Comparison of ENCODE assay signal across 13 cellular contexts in the genomic region with DNA sequence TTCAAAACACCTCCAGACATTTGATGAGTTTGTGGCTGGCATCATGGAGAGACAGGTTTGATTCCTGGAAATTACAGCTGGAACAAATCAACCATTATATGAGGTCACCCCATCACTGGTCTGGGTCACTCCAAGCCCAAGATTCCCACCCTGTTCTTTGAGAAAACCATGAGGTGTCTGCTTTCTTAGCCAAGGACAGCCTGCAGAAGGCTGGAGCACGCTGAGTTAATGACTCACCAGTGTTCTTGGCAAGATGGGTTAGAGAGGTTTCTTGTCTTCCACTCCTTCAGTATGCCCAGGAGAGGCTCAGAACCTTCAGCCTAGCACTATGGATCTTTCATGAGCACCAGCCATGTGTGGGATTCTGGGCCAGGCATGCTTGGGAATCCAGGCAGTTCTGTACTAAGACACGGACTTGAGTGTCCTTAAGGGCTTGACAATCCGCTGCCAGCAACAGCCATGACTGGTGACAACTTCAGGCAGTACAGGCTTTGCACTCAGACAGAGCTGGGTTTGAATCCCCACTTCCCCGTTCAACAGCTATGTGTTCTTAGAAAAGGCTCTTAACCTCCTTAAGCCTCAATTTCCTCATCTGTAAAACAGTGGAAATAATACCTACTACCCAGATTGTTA. TPM values are rescaled to one million over a fixed set of nuclear protein-coding genes. Genes with fewer than 3 reads are reported as not detected.
DNase-seq lines count a peak whose midpoint lies in the region; ATAC-seq and TF ChIP-seq lines count a peak whose summit lies in the region.
"Had no signal": no experiment of that assay in that cellular context is flagged by ENCODE, and none has a peak within 500 bp of the region (broad histone marks: within the 10 kb centered on the region; RNA-seq: fewer than 3 reads in every experiment).

No MANE protein-coding gene starts in this region.

- H3K27ac Mint-ChIP-seq in MCF 10A (ENCODE audit: low read depth, unreplicated experiment), result peak overlapping the region; percentile 74
- H3K27ac Mint-ChIP-seq: stimulated activated memory B cell treated with anti-CD40 and anti-IgM and Interleukin-4, amounts not matched to agents 10 μg/mL and 1 μg/mL and 100 μg/mL, for 72 hours had no signal

- ATAC-seq in left ventricle myocardium superior (peak; percentile 86), HG02870 (IDR thresholded peaks at IDR 0.05; ENCODE audit: unreplicated experiment) (no peak)
- ATAC-seq: stimulated activated memory B cell treated with anti-CD40 and anti-IgM and Interleukin-4, amounts not matched to agents 10 μg/mL and 1 μg/mL and 100 μg/mL, for 72 hours had no signal

- no peak overlapping the region for H2AFZ ChIP-seq in MM.1S (ENCODE audit: low read length)

- H3K9me2 ChIP-seq in MM.1S (replicated peaks; ENCODE audit: insufficient read depth, low read length), result no peaks in the 10 kb centered on the region

- H3K36me3 ChIP-seq in breast epithelium (no peaks in the 10 kb centered on the region), uterus (no peaks in the 10 kb centered on the region), MM.1S (replicated peaks; ENCODE audit: insufficient read depth, low read length) (no peaks in the 10 kb centered on the region)

- POLR2A ChIA-PET in MCF 10A (lab: Yijun Ruan, JAX), result interaction anchor here (0.6 to 7.2 kb wide), 9 partner anchors 15 to 68 kb away, joined by 3 to 78 read pairs (median 5); partner anchors contain the start of gene GRHL3

- no peaks in the 10 kb centered on the region for H4K20me1 ChIP-seq in MM.1S (ENCODE audit: insufficient read depth, low read length)

- peak overlapping the region; percentile 8 for H3K4me3 Mint-ChIP-seq in MCF 10A (ENCODE audit: unreplicated experiment)
- H3K4me3 Mint-ChIP-seq: stimulated activated memory B cell treated with anti-CD40 and anti-IgM and Interleukin-4, amounts not matched to agents 10 μg/mL and 1 μg/mL and 100 μg/mL, for 72 hours had no signal

- H3K27me3 Mint-ChIP-seq in MCF 10A (ENCODE audit: insufficient read depth, unreplicated experiment), result no peaks in the 10 kb centered on the region
- H3K27me3 Mint-ChIP-seq: stimulated activated memory B cell treated with anti-CD40 and anti-IgM and Interleukin-4, amounts not matched to agents 10 μg/mL and 1 μg/mL and 100 μg/mL, for 72 hours had no signal

- no peaks in the 10 kb centered on the region for H3F3A ChIP-seq in MM.1S (ENCODE audit: insufficient read depth, low read length)

- peak; percentile 96 for DNase-seq in MCF 10A (ENCODE audit: unreplicated experiment)
- no peak for DNase-seq in breast epithelium (ENCODE audit: low spot score in 2 of 2)
- peak; percentile 89 for DNase-seq in astrocyte of the hippocampus (ENCODE audit: low read depth, low spot score)
- DNase-seq in left ventricle myocardium superior, result peak; percentile 41
- DNase-seq in uterus, result peak; percentile 37 to 63
- DNase-seq in MM.1S, result no peak
- no peak for DNase-seq in HUDEP-2 (lab: John Stamatoyannopoulos, UW; ENCODE audit: unreplicated experiment in 76 of 76)
- DNase-seq: activated gamma-delta T cell; stimulated activated CD4-positive, alpha-beta T cell treated with anti-CD3 and anti-CD28 coated beads, Interleukin-12 subunit alpha, Interleukin-12 subunit beta, amount 100 ng/mL, for 4 hours had no signal

- no peak for TF ChIP-seq POLR2A in breast epithelium (IDR thresholded peaks at IDR 0.05)
- TF ChIP-seq POLR2A in uterus (IDR thresholded peaks at IDR 0.05), result no peak

- H3K9me3 ChIP-seq in breast epithelium (no peaks in the 10 kb centered on the region), uterus (no peaks in the 10 kb centered on the region), MM.1S (replicated peaks; ENCODE audit: insufficient read depth, low read length) (no peaks in the 10 kb centered on the region)

- BruUV-seq in MCF 10A (replicated peaks; lab: Mats Ljungman, UMichigan), result no TSS peak

- no peak overlapping the region for H3K4me2 ChIP-seq in MM.1S (ENCODE audit: low read depth, low read length)

- H3K79me2 ChIP-seq in MM.1S (ENCODE audit: low read length), result no peaks in the 10 kb centered on the region

- no peaks in the 10 kb centered on the region for H3K27me3 ChIP-seq in breast epithelium
- no peaks in the 10 kb centered on the region for H3K27me3 ChIP-seq in uterus
- no peaks in the 10 kb centered on the region for H3K27me3 ChIP-seq in MM.1S (replicated peaks; ENCODE audit: insufficient read depth, low read length)

- H3K27ac ChIP-seq in breast epithelium, result no peak overlapping the region
- peak overlapping the region in 1 of 2 donors; percentile 34 for H3K27ac ChIP-seq in uterus
- no peak overlapping the region for H3K27ac ChIP-seq in MM.1S (ENCODE audit: low read length)

- H3K4me1 ChIP-seq in breast epithelium (no peaks in the 10 kb centered on the region), uterus (peaks cover 0 to 4% of the 10 kb centered on the region in 2 donors), MM.1S (ENCODE audit: low read length) (no peaks in the 10 kb centered on the region)

- CTCF ChIA-PET in MCF 10A (lab: Yijun Ruan, JAX), result interaction anchor here (0.6 to 1.2 kb wide), 7 partner anchors 28 to 1089 kb away, joined by 3 to 9 read pairs (median 3); no protein-coding TSS in a partner anchor

- H3K4me3 ChIP-seq in breast epithelium, result no peak overlapping the region
- no peak overlapping the region for H3K4me3 ChIP-seq in uterus
- H3K4me3 ChIP-seq in MM.1S (ENCODE audit: low read length), result no peak overlapping the region
- H3K4me3 ChIP-seq: lung had no signal

- H3K4me1 Mint-ChIP-seq in MCF 10A (ENCODE audit: insufficient read depth, unreplicated experiment), result peaks cover 33% of the 10 kb centered on the region

- no peaks in the 10 kb centered on the region for H3K9me3 Mint-ChIP-seq in MCF 10A (ENCODE audit: unreplicated experiment)
- H3K9me3 Mint-ChIP-seq: stimulated activated memory B cell treated with anti-CD40 and anti-IgM and Interleukin-4, amounts not matched to agents 10 μg/mL and 1 μg/mL and 100 μg/mL, for 72 hours had no signal

- H3K9ac ChIP-seq in MM.1S (ENCODE audit: low read length), result no peak overlapping the region

- intact Hi-C loops in MCF 10A (cut with micrococcal nuclease), result loop anchor here (2.0 kb wide), 1 partner anchor 28 kb away; no protein-coding TSS in a partner anchor
- intact Hi-C loops in breast epithelium (cut with DNase I; ENCODE audit: low total_unique reads), result no loop called here
- intact Hi-C loops in left ventricle myocardium superior (cut with micrococcal nuclease), result no loop called here
- intact Hi-C loops in uterus (cut with DNase I; ENCODE audit: low total_unique reads), result no loop called here

- H3K36me3 Mint-ChIP-seq in MCF 10A (ENCODE audit: insufficient read depth, unreplicated experiment), result peaks cover 15% of the 10 kb centered on the region

- TF ChIP-seq CTCF in MCF 10A (IDR thresholded peaks at IDR 0.05; ENCODE audit: unreplicated experiment) (no peak), breast epithelium (IDR thresholded peaks at IDR 0.05) (no peak), uterus (IDR thresholded peaks at IDR 0.05) (no peak), MM.1S (IDR thresholded peaks at IDR 0.05; ENCODE audit: low read length) (no peak)

RNA-seq across cellular contexts. Expression of gene GRHL3, which starts 43.9 kb away (rescaled TPM):
- total RNA-seq in MCF 10A (2022) (4.7 and 8.9 TPM in 2 replicates), breast epithelium (1 to 10 TPM in 1 of 3 donors, under 1 TPM in 1, not detected in 1; 0.98 to 4.0 TPM), left ventricle myocardium superior (not detected), uterus (under 1 TPM in 2 of 4 donors, not detected in 2; 0.15 to 0.35 TPM)
- total RNA-seq: A673 had no signal

RNA-seq across cellular contexts. Expression of gene STPG1, which starts 50.5 kb away (rescaled TPM):
- total RNA-seq in MCF 10A (2022), result 18.6 and 19.7 TPM in 2 replicates
- 1 to 10 TPM; 3.6 to 6.9 (median 4.6) TPM for total RNA-seq in breast epithelium
- total RNA-seq in left ventricle myocardium superior, result 4.9 TPM
- total RNA-seq in uterus, result 10 to 100 TPM in 1 of 4 donors, 1 to 10 TPM in 3; 1.0 to 11.5 (median 4.0) TPM

RNA-seq across cellular contexts. Expression of gene NIPAL3, which starts 52.5 kb away (rescaled TPM):
- total RNA-seq in MCF 10A (2022) (47.7 and 55.8 TPM in 2 replicates), breast epithelium (10 to 100 TPM; 13.4 to 67.6 (median 28.5) TPM), left ventricle myocardium superior (34.6 TPM), uterus (10 to 100 TPM; 14.2 to 36.8 (median 21.5) TPM)

Comparison
In these comparisons a context has a peak if more than half of its experiments do, and no peak if none do; other contexts are left out.
1. DNase-seq: peak in MCF 10A (single experiment), astrocyte of the hippocampus (single experiment), left ventricle myocardium superior (single experiment) and uterus (2 of 2); none in breast epithelium (0 of 2), MM.1S (single experiment) and HUDEP-2 (0 of 76).